2 cellular contexts compared by ENCODE assay signal in genomic region chr3:177751770-177752169, GRCh38.
TF ChIP-seq lines count a peak whose summit lies in the region.

No MANE protein-coding gene starts in this region.

TF ChIP-seq in GM23338, 12 proteins besides CTCF, POLR2A, EP300 and RAD21:
- no peak for TF ChIP-seq ZNF331 (CRISPR knock-in tag; IDR thresholded peaks at IDR 0.05; ENCODE audit: low read depth)
- no peak for TF ChIP-seq CREB1 (CRISPR knock-in tag; IDR thresholded peaks at IDR 0.05; ENCODE audit: low read depth)
- TF ChIP-seq NANOG (IDR thresholded peaks at IDR 0.05; ENCODE audit: borderline replicate concordance): no peak
- no peak for TF ChIP-seq EZH2 (IDR thresholded peaks at IDR 0.05; ENCODE audit: low read depth, unreplicated experiment)
- no peak for TF ChIP-seq ZNF114 (CRISPR knock-in tag; IDR thresholded peaks at IDR 0.05)
- no peak for TF ChIP-seq EZH2phosphoT487 (IDR thresholded peaks at IDR 0.05; ENCODE audit: unreplicated experiment)
- no peak for TF ChIP-seq POLR2AphosphoS5 (IDR thresholded peaks at IDR 0.05; ENCODE audit: low read depth)
- no peak for TF ChIP-seq ETS1 (IDR thresholded peaks at IDR 0.05)
- TF ChIP-seq ZNF462 (CRISPR knock-in tag; IDR thresholded peaks at IDR 0.05): no peak
TF ChIP-seq in GM23338: peak in this region for 0.

TF ChIP-seq in IMR-90, 13 proteins besides CTCF, POLR2A, EP300 and RAD21:
- no peak for TF ChIP-seq CHD1 (IDR thresholded peaks at IDR 0.05; ENCODE audit: low read depth, low read length)
- TF ChIP-seq MAZ (IDR thresholded peaks at IDR 0.05; ENCODE audit: borderline replicate concordance, low read depth, low read length): no peak
- TF ChIP-seq BHLHE40 (IDR thresholded peaks at IDR 0.05; ENCODE audit: low read depth, low read length): no peak
- no peak for TF ChIP-seq NFE2L2 (IDR thresholded peaks at IDR 0.05; ENCODE audit: low read depth, low read length)
- TF ChIP-seq USF2 (IDR thresholded peaks at IDR 0.05; ENCODE audit: low read depth, low read length): no peak
- no peak for TF ChIP-seq ELK1 (IDR thresholded peaks at IDR 0.05; ENCODE audit: borderline replicate concordance, low read depth, low read length)
- no peak for TF ChIP-seq SMC3 (IDR thresholded peaks at IDR 0.05; ENCODE audit: low read depth, low read length)
- no peak for TF ChIP-seq CEBPB (IDR thresholded peaks at IDR 0.05; ENCODE audit: low read depth, low read length)
TF ChIP-seq in IMR-90: peak in this region for 0.
